Comparison of ENCODE assay signal across 14 cellular contexts in genomic region chr17:81563861-81564586, GRCh38. TPM values are rescaled to one million over a fixed set of nuclear protein-coding genes. Genes with fewer than 3 reads are reported as not detected.
DNase-seq lines count a peak whose midpoint lies in the region; ATAC-seq and TF ChIP-seq lines count a peak whose summit lies in the region.
"Had no signal": no experiment of that assay in that cellular context is flagged by ENCODE, and none has a peak within 500 bp of the region (broad histone marks: within the 10 kb centered on the region; RNA-seq: fewer than 3 reads in every experiment).

No MANE protein-coding gene starts in this region.

- ATAC-seq in HG02571 (IDR thresholded peaks at IDR 0.05; ENCODE audit: unreplicated experiment) (no peak), GM21619 (IDR thresholded peaks at IDR 0.05; ENCODE audit: unreplicated experiment) (no peak)
- ATAC-seq: left cardiac atrium had no signal

- H3K27ac ChIP-seq in VCaP: peak overlapping the region; percentile 87
- H3K27ac ChIP-seq: prostate gland had no signal

- DNase-seq in LHCN-M2 (ENCODE audit: low read depth) (peak; percentile 72), fibroblast of the conjunctiva (ENCODE audit: low read depth) (peak; percentile 73), stromal cell of bone marrow (ENCODE audit: low read depth) (peak; percentile 72), RKO (ENCODE audit: low spot score) (no peak), occipital lobe (lab: John Stamatoyannopoulos, UW) (no peak)
- DNase-seq: activated CD4-positive, alpha-beta T cell treated with anti-CD3 and anti-CD28 coated beads for 48 hours; activated naive CD8-positive, alpha-beta T cell treated with anti-CD3 and anti-CD28 coated beads, Interleukin-2, amount 10 ng/mL, durations not matched to agents 7 days and 5 days; CD4-positive, CD25-positive, alpha-beta regulatory T cell; left cardiac atrium; NCI-H2081 had no signal

- TF ChIP-seq CTCF in VCaP (conservative IDR thresholded peaks at IDR 0.05): no peak

RNA-seq across cellular contexts. Expression of gene FAAP100, which starts 11.9 kb away (rescaled TPM):
- 27.2 and 31.3 TPM in 2 replicates for total RNA-seq in LHCN-M2 (2014; rRNA removed)
- polyA plus RNA-seq in LHCN-M2 (2012): 20.5 TPM
- 24.2 TPM for total RNA-seq in occipital lobe

RNA-seq across cellular contexts. Expression of gene FSCN2, which starts 35.8 kb away (rescaled TPM):
- total RNA-seq in LHCN-M2 (2014; rRNA removed) (0.26 and 0.29 TPM in 2 replicates), occipital lobe (5.6 TPM)
- 0.70 TPM for polyA plus RNA-seq in LHCN-M2 (2012)

RNA-seq across cellular contexts. Expression of gene ACTG1, which starts 51.4 kb away (rescaled TPM):
- 6,893 and 8,596 TPM in 2 replicates for total RNA-seq in LHCN-M2 (2014; rRNA removed)
- 8,200 TPM for polyA plus RNA-seq in LHCN-M2 (2012)
- total RNA-seq in occipital lobe: 3,469 TPM

Comparison
In these comparisons a context has a peak if more than half of its experiments do, and no peak if none do; other contexts are left out.
1. DNase-seq: peak in LHCN-M2 (single experiment), fibroblast of the conjunctiva (single experiment) and stromal cell of bone marrow (single experiment); none in RKO (single experiment) and occipital lobe (single experiment).